26 cellular contexts compared by ENCODE assay signal in the genomic region with DNA sequence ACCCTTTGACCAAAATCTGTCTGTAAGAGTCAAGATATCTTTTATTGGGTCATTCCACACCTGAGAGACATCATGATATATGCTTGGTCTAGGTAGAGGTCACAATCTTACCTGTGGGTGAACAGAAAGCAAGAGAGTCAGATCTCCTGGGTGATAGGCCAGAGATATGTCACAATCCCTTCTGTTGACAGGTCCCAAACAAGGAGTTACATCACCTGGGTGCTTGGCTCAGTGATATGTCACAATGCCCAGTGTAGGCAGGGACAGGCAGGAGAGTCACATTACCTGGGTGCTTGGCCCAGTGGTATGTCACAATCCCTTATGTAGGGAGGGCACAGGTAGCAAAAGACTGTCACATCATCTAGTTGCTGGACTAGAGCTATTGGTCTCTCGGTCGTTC.
"Had no signal": no experiment of that assay in that cellular context is flagged by ENCODE, and none has a peak within 500 bp of the region (broad histone marks: within the 10 kb centered on the region; RNA-seq: fewer than 3 reads in every experiment).

No MANE protein-coding gene starts in this region.

- H3K36me3 ChIP-seq: neural progenitor cell, pancreas, spleen, suprapubic skin, tibial artery, transverse colon, upper lobe of right lung, uterus had no signal

- H3K4me1 ChIP-seq: neural progenitor cell, pancreas, psoas muscle, spleen, suprapubic skin, testis, tibial artery, transverse colon, upper lobe of right lung, uterus had no signal

- ATAC-seq: naive thymus-derived CD4-positive, alpha-beta T cell; natural killer cell; pancreas; psoas muscle; right cardiac atrium; sciatic nerve; stimulated activated memory B cell treated with anti-CD40 and anti-IgM and Interleukin-4, amounts not matched to agents 10 μg/mL and 1 μg/mL and 100 μg/mL, for 72 hours; stimulated activated naive CD8-positive, alpha-beta T cell treated with anti-CD3 and anti-CD28 coated beads, Interleukin-15, amount 100 ng/mL, for 72 hours; stimulated activated naive CD8-positive, alpha-beta T cell treated with anti-CD3 and anti-CD28 coated beads, Interleukin-15, Interleukin-2, amounts not matched to agents 100 U/mL and 50 U/mL, for 24 hours; upper lobe of right lung had no signal

- H3K27ac ChIP-seq: neural progenitor cell, pancreas, psoas muscle, skin epidermis, spleen, suprapubic skin, testis, tibial artery, transverse colon, upper lobe of right lung, uterus had no signal

- DNase-seq: naive thymus-derived CD4-positive, alpha-beta T cell; natural killer cell; pancreas; psoas muscle; right cardiac atrium; spleen; stimulated activated CD4-positive, alpha-beta T cell treated with anti-CD3 and anti-CD28 coated beads, Interleukin-12 subunit alpha, Interleukin-12 subunit beta, amount 100 ng/mL, for 4 hours; stimulated activated CD4-positive, alpha-beta T cell treated with anti-CD3 and anti-CD28 coated beads, Interleukin-1b, Interleukin-23, amount 100 ng/mL, for 48 hours; stimulated activated CD4-positive, alpha-beta T cell treated with anti-CD3 and anti-CD28 coated beads, Interleukin-4, amount 100 ng/mL, for 1 hour; stimulated activated CD4-positive, alpha-beta T cell treated with anti-CD3 and anti-CD28 coated beads, Interleukin-4, amount 100 ng/mL, for 4 hours; stimulated activated CD8-positive, alpha-beta memory T cell treated with anti-CD3 and anti-CD28 coated beads, Interleukin-4, amount 100 ng/mL, for 48 hours; stimulated activated naive CD4-positive, alpha-beta T cell; stimulated activated naive CD8-positive, alpha-beta T cell treated with anti-CD3 and anti-CD28 coated beads, Interleukin-15, amount 100 ng/mL, for 72 hours; stimulated activated naive CD8-positive, alpha-beta T cell treated with anti-CD3 and anti-CD28 coated beads, Interleukin-15, Interleukin-2, amounts not matched to agents 100 U/mL and 50 U/mL, for 24 hours; substantia nigra; testis; tibial artery; transverse colon; uterus had no signal

- H3K4me3 ChIP-seq: neural progenitor cell, pancreas, psoas muscle, skin epidermis, smooth muscle cell, spleen, suprapubic skin, testis, tibial artery, transverse colon, upper lobe of right lung, uterus had no signal

- H3K9me3 ChIP-seq: pancreas, testis, uterus had no signal

- H3K27me3 ChIP-seq: neural progenitor cell, pancreas, spleen, suprapubic skin, testis, tibial artery, transverse colon, upper lobe of right lung, uterus had no signal
